In genomic region chr5:92500752-92501151, GRCh38 we compare ENCODE assay signal across 29 cellular contexts.
"Had no signal": no experiment of that assay in that cellular context is flagged by ENCODE, and none has a peak within 500 bp of the region (broad histone marks: within the 10 kb centered on the region; RNA-seq: fewer than 3 reads in every experiment).

No MANE protein-coding gene starts in this region.

- H3K79me2 ChIP-seq: hepatocyte, parathyroid adenoma had no signal

- H3K27ac ChIP-seq: dorsolateral prefrontal cortex, epithelial cell of prostate, gastroesophageal sphincter, heart left ventricle, hepatocyte, left lung, neutrophil, parathyroid adenoma, right atrium auricular region, thyroid gland, vagina had no signal

- H3K27me3 ChIP-seq: dorsolateral prefrontal cortex, gastroesophageal sphincter, heart left ventricle, hepatocyte, left lung, neutrophil, right atrium auricular region, thyroid gland, vagina had no signal

- ATAC-seq: esophagus mucosa; gastroesophageal sphincter; heart left ventricle; left cardiac atrium; left lung; mucosa of descending colon; natural killer cell treated with Interleukin-12 subunit alpha and Interleukin-12 subunit beta and Interleukin-15 and Interleukin-18, amount 100 ng/mL, for 72 hours; sciatic nerve; stimulated activated naive CD8-positive, alpha-beta T cell treated with anti-CD3 and anti-CD28 coated beads, Interleukin-15, amount 100 ng/mL, for 72 hours had no signal

- H3K4me3 ChIP-seq: dorsolateral prefrontal cortex, gastroesophageal sphincter, heart left ventricle, hepatocyte, left lung, mucosa of descending colon, right atrium auricular region, smooth muscle cell, thyroid gland, vagina had no signal

- H3K9ac ChIP-seq: parathyroid adenoma had no signal

- DNase-seq: dorsolateral prefrontal cortex; effector CD4-positive, alpha-beta T cell; endodermal cell; foreskin fibroblast; heart left ventricle; left cardiac atrium; left lung; mesenchymal stem cell; mucosa of descending colon; naive B cell; stimulated activated CD4-positive, alpha-beta T cell treated with anti-CD3 and anti-CD28 coated beads, Interleukin-12 subunit alpha, Interleukin-12 subunit beta, amount 100 ng/mL, for 4 hours; stimulated activated CD4-positive, alpha-beta T cell treated with anti-CD3 and anti-CD28 coated beads, Interleukin-1b, Interleukin-23, amount 100 ng/mL, for 48 hours; stimulated activated CD4-positive, alpha-beta T cell treated with anti-CD3 and anti-CD28 coated beads, Interleukin-4, amount 100 ng/mL, for 1 hour; stimulated activated CD8-positive, alpha-beta memory T cell treated with anti-CD3 and anti-CD28 coated beads, Interleukin-4, amount 100 ng/mL, for 48 hours; stimulated activated naive CD4-positive, alpha-beta T cell; stimulated activated naive CD8-positive, alpha-beta T cell treated with anti-CD3 and anti-CD28 coated beads, Interleukin-15, amount 100 ng/mL, for 72 hours; thyroid gland; trophoblast cell had no signal

- H3K4me2 ChIP-seq: hepatocyte, smooth muscle cell had no signal

- H3K36me3 ChIP-seq: gastroesophageal sphincter, heart left ventricle, left lung, neutrophil, right atrium auricular region, thyroid gland, vagina had no signal

- H3K9me3 ChIP-seq: gastroesophageal sphincter, heart left ventricle, left lung, mucosa of descending colon, neutrophil, right atrium auricular region, thyroid gland, vagina had no signal

- H2AFZ ChIP-seq: hepatocyte, parathyroid adenoma had no signal

- H3K4me1 ChIP-seq: gastroesophageal sphincter, heart left ventricle, left lung, parathyroid adenoma, right atrium auricular region, thyroid gland, vagina had no signal
